ENCODE assay signal across 15 cellular contexts in the genomic region with DNA sequence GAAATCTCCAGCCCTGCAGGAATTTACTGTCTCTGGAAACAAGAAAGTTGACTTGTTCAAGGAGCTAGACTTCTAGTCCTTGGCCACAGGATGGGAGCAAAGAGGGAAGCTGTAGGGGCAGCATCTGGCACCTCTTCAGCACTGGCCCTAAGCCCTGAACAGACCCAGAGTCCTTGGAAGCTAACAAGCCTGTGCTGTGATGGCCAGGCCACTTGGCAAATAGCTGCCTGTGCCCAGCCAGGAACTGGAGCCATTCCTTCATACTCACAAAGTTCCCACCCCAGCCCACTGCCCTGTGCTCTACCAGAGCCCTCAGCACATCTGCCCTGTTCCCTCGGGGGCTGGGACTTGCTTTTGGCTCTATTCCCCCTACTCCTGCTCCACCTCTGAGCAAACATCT. TPM values are rescaled to one million over a fixed set of nuclear protein-coding genes. Genes with fewer than 3 reads are reported as not detected.
DNase-seq lines count a peak whose midpoint lies in the region; ATAC-seq and TF ChIP-seq lines count a peak whose summit lies in the region.
"Had no signal": no experiment of that assay in that cellular context is flagged by ENCODE, and none has a peak within 500 bp of the region (broad histone marks: within the 10 kb centered on the region; RNA-seq: fewer than 3 reads in every experiment).

No MANE protein-coding gene starts in this region.

- in situ Hi-C loops in G401 (cut with HindIII; ENCODE audit: low sequenced_read_pairs): no loop called here

- no peak overlapping the region for H3K4me2 ChIP-seq in neuronal stem cell (ENCODE audit: insufficient read depth, low read length, poor library complexity, severe bottlenecking)

- no CpG with 5 or more reads among the region's 1 CpG for WGBS in neuronal stem cell (ENCODE audit: extremely low coverage in 2 of 2, insufficient read length in 2 of 2, insufficient replicate concordance in 1 of 2), 2 donors

- peak overlapping the region; percentile 27 for H3K14ac ChIP-seq in neuronal stem cell (ENCODE audit: low read length)

- no peak overlapping the region for H3K9ac ChIP-seq in neuronal stem cell (ENCODE audit: low read depth, low read length, poor library complexity)

- H3K27ac ChIP-seq in neuronal stem cell (replicated peaks; ENCODE audit: low read length) (no peak overlapping the region), left lung (no peak overlapping the region)
- H3K27ac ChIP-seq: C4-2B, HL-60 had no signal

- H3K36me3 Mint-ChIP-seq in activated naive CD4-positive, alpha-beta T cell treated with anti-CD3 and anti-CD28 coated beads, Interleukin-2, amount 50 U/mL, for 72 hours: peaks cover 0 to 5% of the 10 kb centered on the region in 2 donors
- H3K36me3 Mint-ChIP-seq: CD4-positive, alpha-beta memory T cell had no signal

- no peak overlapping the region for H4K91ac ChIP-seq in neuronal stem cell (ENCODE audit: low read depth, low read length, poor library complexity)

- H3K36me3 ChIP-seq in neuronal stem cell (replicated peaks in 1 of 2; ENCODE audit: control insufficient read depth in 2 of 2, insufficient read depth in 2 of 2, low read length in 2 of 2) (no peaks in the 10 kb centered on the region), left lung (no peaks in the 10 kb centered on the region)
- H3K36me3 ChIP-seq: BE2C had no signal

- H2AK5ac ChIP-seq in neuronal stem cell (ENCODE audit: low read depth, low read length): no peak overlapping the region

- H2BK120ac ChIP-seq in neuronal stem cell (ENCODE audit: low read depth, low read length): no peak overlapping the region

- DNase-seq in G401 (ENCODE audit: low spot score): peak; percentile 19
- DNase-seq in anterior cingulate cortex (lab: John Stamatoyannopoulos, UW): peak in 32 of 58 donors; percentile 6 to 79 (median 22)
- peak; percentile 25 for DNase-seq in medulla oblongata (ENCODE audit: extremely low spot score)
- no peak for DNase-seq in neuronal stem cell (ENCODE audit: low spot score)
- no peak for DNase-seq in left lobe of liver (ENCODE audit: low spot score)
- no peak for DNase-seq in activated naive CD4-positive, alpha-beta T cell treated with anti-CD3 and anti-CD28 coated beads, Interleukin-2, amount 50 U/mL, for 72 hours (ENCODE audit: low spot score in 2 of 2)
- DNase-seq in left lung: no peak
- DNase-seq: BE2C; CD4-positive, alpha-beta memory T cell; DMS79; HCEC 1CT; HFFc6 had no signal

- no peak overlapping the region for H2BK12ac ChIP-seq in neuronal stem cell (ENCODE audit: low read length)

- H3K79me1 ChIP-seq in neuronal stem cell (ENCODE audit: low read depth, low read length): no peaks in the 10 kb centered on the region

- no peak for ATAC-seq in left lobe of liver
- no peak for ATAC-seq in GM19452 (IDR thresholded peaks at IDR 0.05; ENCODE audit: unreplicated experiment)
- ATAC-seq in activated naive CD4-positive, alpha-beta T cell treated with anti-CD3 and anti-CD28 coated beads, Interleukin-2, amount 50 U/mL, for 72 hours: no peak
- no peak for ATAC-seq in left lung

- peaks cover 0 to 9% of the 10 kb centered on the region in 2 donors for H3K9me3 ChIP-seq in neuronal stem cell (replicated peaks in 1 of 2; ENCODE audit: control insufficient read depth in 2 of 2, insufficient read depth in 1 of 2, low read depth in 1 of 2, low read length in 2 of 2)
- peaks cover 0 to 14% of the 10 kb centered on the region in 2 donors for H3K9me3 ChIP-seq in left lung
- H3K9me3 ChIP-seq: BE2C had no signal

- H3K18ac ChIP-seq in neuronal stem cell (ENCODE audit: low read length): peak overlapping the region; percentile 9

- H3K27ac Mint-ChIP-seq in activated naive CD4-positive, alpha-beta T cell treated with anti-CD3 and anti-CD28 coated beads, Interleukin-2, amount 50 U/mL, for 72 hours: no peak overlapping the region
- H3K27ac Mint-ChIP-seq: CD4-positive, alpha-beta memory T cell; HFFc6 had no signal

- intact Hi-C loops in left lung (cut with DNase I): no loop called here

- peaks cover 5 to 8% of the 10 kb centered on the region in 2 donors for H3K9me3 Mint-ChIP-seq in activated naive CD4-positive, alpha-beta T cell treated with anti-CD3 and anti-CD28 coated beads, Interleukin-2, amount 50 U/mL, for 72 hours

- no peak overlapping the region for H3K23ac ChIP-seq in neuronal stem cell (ENCODE audit: low read depth, low read length, poor library complexity)

- H3K4me3 ChIP-seq in neuronal stem cell (ENCODE audit: low read length in 2 of 2) (no peak overlapping the region), left lung (no peak overlapping the region)

- H3K27me3 ChIP-seq in neuronal stem cell (ENCODE audit: control insufficient read depth in 3 of 3, insufficient read depth in 3 of 3, low read depth in 1 of 3, low read length in 3 of 3) (peaks cover 0 to 14% (median 0%) of the 10 kb centered on the region in 3 experiments), left lung (no peaks in the 10 kb centered on the region)
- H3K27me3 ChIP-seq: BE2C had no signal

- no peak overlapping the region for H2BK5ac ChIP-seq in neuronal stem cell (ENCODE audit: low read length)

- H3K4me1 ChIP-seq in neuronal stem cell (ENCODE audit: control insufficient read depth in 2 of 2, insufficient read depth in 1 of 2, low read depth in 1 of 2, low read length in 2 of 2): no peaks in the 10 kb centered on the region
- no peaks in the 10 kb centered on the region for H3K4me1 ChIP-seq in left lung
- H3K4me1 ChIP-seq: BE2C had no signal

- H4K8ac ChIP-seq in neuronal stem cell (ENCODE audit: low read depth, low read length): no peak overlapping the region

- H2AFZ ChIP-seq in neuronal stem cell (ENCODE audit: low read length): no peak overlapping the region

- no peak for TF ChIP-seq CTCF in left lung (IDR thresholded peaks at IDR 0.05)

- no peak overlapping the region for H2BK15ac ChIP-seq in neuronal stem cell (ENCODE audit: low read length)

- H3K4ac ChIP-seq in neuronal stem cell (ENCODE audit: low read length): no peak overlapping the region

RNA-seq across cellular contexts. Expression of gene COL13A1, which starts 9.3 kb away (rescaled TPM):
- total RNA-seq in G401 (2014; rRNA removed; shearing (Covaris generic)): 0.17 TPM in 1 of 2 replicates, not detected in the other
- polyA plus RNA-seq in neuronal stem cell (2013, experiment 1 of 2): 4.7 TPM
- 5.0 TPM for polyA plus RNA-seq in neuronal stem cell (2013, experiment 2 of 2)
- 0.48 TPM for total RNA-seq in left lobe of liver
- total RNA-seq in activated naive CD4-positive, alpha-beta T cell treated with anti-CD3 and anti-CD28 coated beads, Interleukin-2, amount 50 U/mL, for 72 hours: not detected
- total RNA-seq in left lung: 1 to 10 TPM; 2.1 to 4.0 TPM
- total RNA-seq: CD4-positive, alpha-beta memory T cell had no signal
- polyA plus RNA-seq: CD4-positive, alpha-beta memory T cell had no signal

Comparison
In these comparisons a context has a peak if more than half of its experiments do, and no peak if none do; other contexts are left out.
1. DNase-seq: peak in G401 (single experiment), anterior cingulate cortex (32 of 58) and medulla oblongata (single experiment); none in neuronal stem cell (single experiment), left lobe of liver (single experiment), activated naive CD4-positive, alpha-beta T cell treated with anti-CD3 and anti-CD28 coated beads, Interleukin-2, amount 50 U/mL, for 72 hours (0 of 2) and left lung (0 of 2).